ENCODE assay signal across 27 cellular contexts in the genomic region with DNA sequence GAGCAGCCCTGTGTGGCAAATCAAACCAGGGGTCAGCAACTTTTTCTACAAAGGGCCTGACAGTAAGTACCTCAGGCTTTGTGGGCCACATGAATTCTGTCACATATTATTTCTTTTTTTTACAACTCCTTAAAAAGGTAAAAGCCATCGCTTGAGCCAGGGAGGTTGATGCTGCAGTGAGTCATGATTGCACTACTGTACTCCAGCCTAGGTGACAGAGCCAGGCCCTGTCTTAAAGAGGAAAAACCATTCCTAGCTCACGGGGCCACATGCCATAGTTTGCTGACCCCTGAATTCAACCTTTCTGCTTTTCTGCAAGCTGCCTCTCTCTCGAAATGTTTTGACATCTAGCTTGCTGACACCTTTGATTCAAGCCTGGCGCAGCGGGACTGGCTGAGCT. TPM values are rescaled to one million over a fixed set of nuclear protein-coding genes. Genes with fewer than 3 reads are reported as not detected.
DNase-seq lines count a peak whose midpoint lies in the region; ATAC-seq, FAIRE-seq and TF ChIP-seq lines count a peak whose summit lies in the region.
"Had no signal": no experiment of that assay in that cellular context is flagged by ENCODE, and none has a peak within 500 bp of the region (broad histone marks: within the 10 kb centered on the region; RNA-seq: fewer than 3 reads in every experiment).

No MANE protein-coding gene starts in this region.

- H3K4me1 Mint-ChIP-seq in GM23338: peaks cover 37% of the 10 kb centered on the region
- peaks cover 11% of the 10 kb centered on the region for H3K4me1 Mint-ChIP-seq in astrocyte (ENCODE audit: low read depth, unreplicated experiment)
- H3K4me1 Mint-ChIP-seq in T-cell: no peaks in the 10 kb centered on the region
- H3K4me1 Mint-ChIP-seq: CD4-positive, alpha-beta memory T cell; stimulated activated naive CD8-positive, alpha-beta T cell treated with anti-CD3 and anti-CD28 coated beads, Interleukin-15, amount 100 ng/mL, for 72 hours had no signal

- H3K36me3 ChIP-seq in GM23338 (ENCODE audit: insufficient read depth) (no peaks in the 10 kb centered on the region), astrocyte (ENCODE audit: insufficient read depth, low read length) (peaks cover 50% of the 10 kb centered on the region), left ventricle myocardium inferior (peaks cover 69% of the 10 kb centered on the region), sigmoid colon (peaks cover 0 to 49% (median 2%) of the 10 kb centered on the region in 4 donors), HepG2 (replicated peaks in 1 of 2; ENCODE audit: control insufficient read depth in 1 of 2, insufficient read depth in 2 of 2, low read length in 2 of 2) (peaks cover 3 to 16% of the 10 kb centered on the region in 2 experiments; a peak in 3 of 5 replicates)
- H3K36me3 ChIP-seq: colonic mucosa had no signal

- no peaks in the 10 kb centered on the region for H3K9me2 ChIP-seq in GM23338 (ENCODE audit: insufficient read depth)

- H3K9me3 Mint-ChIP-seq in GM23338 (no peaks in the 10 kb centered on the region), astrocyte (ENCODE audit: unreplicated experiment) (no peaks in the 10 kb centered on the region), T-cell (no peaks in the 10 kb centered on the region)
- H3K9me3 Mint-ChIP-seq: activated naive CD4-positive, alpha-beta T cell treated with anti-CD3 and anti-CD28 coated beads for 36 hours; activated T-helper 1 cell treated with anti-CD3 and anti-CD28 coated beads, Interleukin-12 subunit alpha, Interleukin-12 subunit beta, Interleukin-2, Interleukin-4 antibody, amounts not matched to agents 30 ng/mL and 10 ng/mL and 1 ng/mL, durations not matched to agents 14 hours and 24 hours and 36 hours; effector memory CD8-positive, alpha-beta T cell; IgD-negative memory B cell; natural killer cell treated with Interleukin-12 subunit alpha and Interleukin-12 subunit beta and Interleukin-15 and Interleukin-18, amount 100 ng/mL, for 72 hours; stimulated activated naive CD8-positive, alpha-beta T cell treated with anti-CD3 and anti-CD28 coated beads, Interleukin-15, amount 100 ng/mL, for 72 hours had no signal

- no peaks in the 10 kb centered on the region for H3F3A ChIP-seq in GM23338 (replicated peaks; ENCODE audit: low read depth)

- H3K4me3 Mint-ChIP-seq in GM23338 (no peak overlapping the region), astrocyte (ENCODE audit: unreplicated experiment) (no peak overlapping the region), T-cell (no peak overlapping the region)
- H3K4me3 Mint-ChIP-seq: activated naive CD4-positive, alpha-beta T cell treated with anti-CD3 and anti-CD28 coated beads for 36 hours; activated T-helper 1 cell treated with anti-CD3 and anti-CD28 coated beads, Interleukin-12 subunit alpha, Interleukin-12 subunit beta, Interleukin-2, Interleukin-4 antibody, amounts not matched to agents 30 ng/mL and 10 ng/mL and 1 ng/mL, durations not matched to agents 14 hours and 24 hours and 36 hours; CD4-positive, alpha-beta memory T cell; effector memory CD8-positive, alpha-beta T cell; IgD-negative memory B cell; natural killer cell treated with Interleukin-12 subunit alpha and Interleukin-12 subunit beta and Interleukin-15 and Interleukin-18, amount 100 ng/mL, for 72 hours; stimulated activated naive CD8-positive, alpha-beta T cell treated with anti-CD3 and anti-CD28 coated beads, Interleukin-15, amount 100 ng/mL, for 72 hours had no signal

- H3K79me2 ChIP-seq in GM23338 (replicated peaks; ENCODE audit: insufficient read depth) (no peaks in the 10 kb centered on the region), astrocyte (ENCODE audit: insufficient read depth, low read length) (peaks cover 57% of the 10 kb centered on the region), HepG2 (ENCODE audit: insufficient read depth, low read length) (no peaks in the 10 kb centered on the region)

- 92 to 95% methylated on average over 5 of the region's 5 CpGs for WGBS in sigmoid colon, 2 donors
- WGBS in HepG2 (ENCODE audit: low lambda C conversion rate): 93% methylated on average over 5 of the region's 5 CpGs

- H3K36me3 Mint-ChIP-seq in GM23338 (ENCODE audit: low read depth) (peaks cover 16% of the 10 kb centered on the region), astrocyte (ENCODE audit: low read depth, unreplicated experiment) (peaks cover 31% of the 10 kb centered on the region), T-cell (peaks cover 41% of the 10 kb centered on the region)
- H3K36me3 Mint-ChIP-seq: natural killer cell treated with Interleukin-12 subunit alpha and Interleukin-12 subunit beta and Interleukin-15 and Interleukin-18, amount 100 ng/mL, for 72 hours had no signal

- H2AFZ ChIP-seq in GM23338 (no peak overlapping the region), astrocyte (ENCODE audit: low read depth, low read length) (no peak overlapping the region), HepG2 (ENCODE audit: low read length) (no peak overlapping the region)

- CTCF ChIA-PET in HepG2 (lab: Yijun Ruan, JAX; ENCODE audit: low intra/inter-chr PET ratio, low total read pairs) (no interaction called here), T-cell (lab: Charles Lee) (interaction anchor here in 1 of 2 donors (0.6 kb wide), 1 partner anchor 90 kb away, joined by 7 read pairs; no protein-coding TSS in a partner anchor)

- ATAC-seq in GM23338: no peak
- no peak for ATAC-seq in HepG2
- no peak for ATAC-seq in HG03280 (IDR thresholded peaks at IDR 0.05; ENCODE audit: unreplicated experiment)
- ATAC-seq in T-cell (replicated peaks in 1 of 4): no peak
- ATAC-seq: effector memory CD8-positive, alpha-beta T cell; GM12878; natural killer cell treated with Interleukin-12 subunit alpha and Interleukin-12 subunit beta and Interleukin-15 and Interleukin-18, amount 100 ng/mL, for 72 hours; sciatic nerve; stimulated activated naive CD8-positive, alpha-beta T cell treated with anti-CD3 and anti-CD28 coated beads, Interleukin-15, amount 100 ng/mL, for 72 hours had no signal

- H4K20me1 ChIP-seq in GM23338 (replicated peaks; ENCODE audit: insufficient read depth) (no peaks in the 10 kb centered on the region), astrocyte (ENCODE audit: insufficient read depth, low read length) (peaks cover 85% of the 10 kb centered on the region), HepG2 (ENCODE audit: insufficient read depth, low read length) (no peaks in the 10 kb centered on the region)

- in situ Hi-C loops in HepG2 (cut with HindIII; ENCODE audit: extremely low pct_ligation_motif_present, low pct_unique_long_range_greater_than_20kb): no loop called here

- no peak for TF ChIP-seq EP300 in sigmoid colon (IDR thresholded peaks at IDR 0.05)
- TF ChIP-seq EP300 in HepG2 (IDR thresholded peaks at IDR 0.05; ENCODE audit: low read depth in 2 of 2, low read length in 2 of 2): no peak
- TF ChIP-seq EP300 in HepG2 (CRISPR knock-in tag; IDR thresholded peaks at IDR 0.05; ENCODE audit: borderline replicate concordance): no peak

- no peak for TF ChIP-seq RAD21 in HepG2 (CRISPR knock-in tag; IDR thresholded peaks at IDR 0.05)

- H3K27me3 ChIP-seq in GM23338 (ENCODE audit: insufficient read depth): no peaks in the 10 kb centered on the region
- no peaks in the 10 kb centered on the region for H3K27me3 ChIP-seq in astrocyte (ENCODE audit: insufficient read depth, low read length)
- no peaks in the 10 kb centered on the region for H3K27me3 ChIP-seq in left ventricle myocardium inferior (ENCODE audit: low read depth)
- H3K27me3 ChIP-seq in sigmoid colon: no peaks in the 10 kb centered on the region
- no peaks in the 10 kb centered on the region for H3K27me3 ChIP-seq in HepG2 (ENCODE audit: control insufficient read depth in 1 of 2, insufficient read depth in 2 of 2, low read length in 2 of 2)
- H3K27me3 ChIP-seq: adrenal gland, colonic mucosa, upper lobe of left lung had no signal

- H3K4me2 ChIP-seq in GM23338: no peak overlapping the region
- H3K4me2 ChIP-seq in astrocyte (ENCODE audit: low read length): no peak overlapping the region
- no peak overlapping the region for H3K4me2 ChIP-seq in HepG2 (ENCODE audit: low read depth, low read length)

- H3K4me3 ChIP-seq in GM23338 (no peak overlapping the region), astrocyte (ENCODE audit: insufficient read depth, low read depth, low read length) (no peak overlapping the region), left ventricle myocardium inferior (no peak overlapping the region), sigmoid colon (no peak overlapping the region), HepG2 (replicated peaks in 1 of 3; ENCODE audit: insufficient read depth in 1 of 3, low read depth in 2 of 3, low read length in 3 of 3) (no peak overlapping the region)
- H3K4me3 ChIP-seq: adrenal gland, colonic mucosa, GM12878, upper lobe of left lung had no signal

- H3K27me3 Mint-ChIP-seq in GM23338 (ENCODE audit: insufficient read depth, low read depth, poor library complexity) (peaks cover 7% of the 10 kb centered on the region), astrocyte (ENCODE audit: low read depth, unreplicated experiment) (no peaks in the 10 kb centered on the region), T-cell (no peaks in the 10 kb centered on the region)
- H3K27me3 Mint-ChIP-seq: CD4-positive, alpha-beta memory T cell; effector memory CD8-positive, alpha-beta T cell; IgD-negative memory B cell; natural killer cell treated with Interleukin-12 subunit alpha and Interleukin-12 subunit beta and Interleukin-15 and Interleukin-18, amount 100 ng/mL, for 72 hours; stimulated activated naive CD8-positive, alpha-beta T cell treated with anti-CD3 and anti-CD28 coated beads, Interleukin-15, amount 100 ng/mL, for 72 hours had no signal

- POLR2A ChIA-PET in HepG2 (lab: Yijun Ruan, JAX): no interaction called here
- POLR2A ChIA-PET in T-cell (lab: Charles Lee): interaction anchor here in 1 of 2 donors (0.5 kb wide), 1 partner anchor 88 kb away, joined by 4 read pairs; no protein-coding TSS in a partner anchor

- H3K27ac Mint-ChIP-seq in GM23338 (peak overlapping the region; percentile 72; the same call in 1 of the 2 replicates), astrocyte (ENCODE audit: unreplicated experiment) (peak overlapping the region; percentile 53), T-cell (no peak overlapping the region)
- H3K27ac Mint-ChIP-seq: activated naive CD4-positive, alpha-beta T cell treated with anti-CD3 and anti-CD28 coated beads for 36 hours; activated T-helper 1 cell treated with anti-CD3 and anti-CD28 coated beads, Interleukin-12 subunit alpha, Interleukin-12 subunit beta, Interleukin-2, Interleukin-4 antibody, amounts not matched to agents 30 ng/mL and 10 ng/mL and 1 ng/mL, durations not matched to agents 14 hours and 24 hours and 36 hours; CD4-positive, alpha-beta memory T cell; effector memory CD8-positive, alpha-beta T cell; IgD-negative memory B cell; natural killer cell treated with Interleukin-12 subunit alpha and Interleukin-12 subunit beta and Interleukin-15 and Interleukin-18, amount 100 ng/mL, for 72 hours had no signal

- TF ChIP-seq POLR2A in sigmoid colon (IDR thresholded peaks at IDR 0.05) (no peak), HepG2 (IDR thresholded peaks at IDR 0.05; ENCODE audit: insufficient read depth in 1 of 2, low read depth in 2 of 2, low read length in 2 of 2) (no peak)

- TF ChIP-seq CTCF in GM23338 (conservative IDR thresholded peaks at IDR 0.05; ENCODE audit: low read depth in 2 of 2) (no peak), astrocyte (IDR thresholded peaks at IDR 0.05; ENCODE audit: insufficient read depth, low read depth, low read length) (no peak), left ventricle myocardium inferior (IDR thresholded peaks at IDR 0.05; ENCODE audit: borderline replicate concordance) (no peak), sigmoid colon (IDR thresholded peaks at IDR 0.05) (no peak), GM20000 (IDR thresholded peaks at IDR 0.05; ENCODE audit: extremely low read depth, missing control alignments) (no peak), HepG2 (CRISPR knock-in tag; IDR thresholded peaks at IDR 0.05) (no peak)

- H3K27ac ChIP-seq in GM23338 (ENCODE audit: low read depth) (no peak overlapping the region), astrocyte (ENCODE audit: low read depth, low read length) (no peak overlapping the region), left ventricle myocardium inferior (replicated peaks) (peak overlapping the region; percentile 86), sigmoid colon (peak overlapping the region; percentile 75 to 82 (median 79)), HepG2 (ENCODE audit: extremely low read length, insufficient read depth, low read length) (no peak overlapping the region)
- H3K27ac ChIP-seq: adrenal gland, colonic mucosa had no signal

- H3K9ac ChIP-seq in astrocyte (ENCODE audit: low read length): no peak overlapping the region
- H3K9ac ChIP-seq in HepG2 (ENCODE audit: insufficient read depth, low read depth, low read length): no peak overlapping the region

- no TSS peak for BruUV-seq in HepG2 (replicated peaks; lab: Mats Ljungman, UMichigan)

- DNase-seq in GM23338 (ENCODE audit: low spot score) (no peak), astrocyte (ENCODE audit: low read depth) (no peak), left ventricle myocardium inferior (no peak), sigmoid colon (no peak), GM20000 (ENCODE audit: low spot score) (no peak), HepG2 (ENCODE audit: low spot score) (no peak), T-cell (no peak)
- DNase-seq: activated CD4-positive, CD25-positive, alpha-beta regulatory T cell; activated naive CD4-positive, alpha-beta T cell treated with anti-CD3 and anti-CD28 coated beads for 36 hours; adrenal gland; CD4-positive, alpha-beta memory T cell; colonic mucosa; effector memory CD8-positive, alpha-beta T cell; islet precursor cell; NCI-H1105; NCI-H1930; NCI-H524 treated with DMSO at 0.1 percent for 48 hours; stimulated activated naive CD8-positive, alpha-beta T cell treated with anti-CD3 and anti-CD28 coated beads, Interleukin-15, amount 100 ng/mL, for 72 hours; T-helper 1 cell; upper lobe of left lung had no signal

- FAIRE-seq in astrocyte (lab: Jason Lieb, UNC): no peak
- FAIRE-seq in HepG2 (lab: Jason Lieb, UNC): no peak
- FAIRE-seq: GM12878, RCC 7860 had no signal

- H3K4me1 ChIP-seq in GM23338 (ENCODE audit: insufficient read depth) (peaks cover 10% of the 10 kb centered on the region; the same call in 1 of the 2 replicates), astrocyte (ENCODE audit: insufficient read depth, low read length) (peaks cover 3% of the 10 kb centered on the region), left ventricle myocardium inferior (peaks cover 89% of the 10 kb centered on the region), sigmoid colon (peaks cover 0 to 66% (median 52%) of the 10 kb centered on the region in 4 donors), HepG2 (ENCODE audit: insufficient read depth, low read length) (peaks cover 7% of the 10 kb centered on the region; the same call in 1 of the 2 replicates)
- H3K4me1 ChIP-seq: adrenal gland, colonic mucosa had no signal

- H3K9me3 ChIP-seq in astrocyte (ENCODE audit: insufficient read depth, low read depth, low read length) (no peaks in the 10 kb centered on the region), left ventricle myocardium inferior (replicated peaks) (no peaks in the 10 kb centered on the region), sigmoid colon (no peaks in the 10 kb centered on the region), HepG2 (ENCODE audit: low read length) (no peaks in the 10 kb centered on the region)
- H3K9me3 ChIP-seq: adrenal gland, colonic mucosa, upper lobe of left lung had no signal

- intact Hi-C loops in left ventricle myocardium inferior (cut with micrococcal nuclease): no loop called here
- intact Hi-C loops in sigmoid colon (cut with DNase I): no loop called here
- intact Hi-C loops in HepG2 (cut with micrococcal nuclease; ENCODE audit: unreplicated experiment): no loop called here

RNA-seq across cellular contexts. Expression of gene CORO1C, which starts 55.1 kb away (rescaled TPM):
- 78.2 and 89.5 TPM in 2 replicates for total RNA-seq in GM23338 (2014; rRNA removed; shearing (Covaris generic))
- polyA plus RNA-seq in GM23338 (2016; fragmentation: Nextera tagmentation; extraction: Ambion mirVana): 53.3 and 59.2 TPM in 2 replicates
- 364 and 391 TPM in 2 replicates for total RNA-seq in astrocyte
- total RNA-seq in left ventricle myocardium inferior: 59.6 TPM
- 100 to 1,000 TPM; 247 to 569 (median 360) TPM for total RNA-seq in sigmoid colon
- 10 to 100 TPM; 38.4 to 50.2 (median 49.2) TPM for polyA plus RNA-seq in sigmoid colon
- total RNA-seq in HepG2 (2016; rRNA removed; fragmentation: Illumina TruSeq; extraction: Trizol): 73.7 and 128 TPM in 2 replicates
- total RNA-seq in HepG2 (2016; cell fraction: cytosol; rRNA removed; fragmentation: Illumina TruSeq; extraction: Trizol; ENCODE audit: low read depth): 21.0 and 28.0 TPM in 2 replicates
- 70.7 and 135 TPM in 2 replicates for total RNA-seq in HepG2 (2016; cell fraction: insoluble cytoplasmic fraction; rRNA removed; fragmentation: Illumina TruSeq; extraction: Trizol)
- 29.9 and 30.4 TPM in 2 replicates for total RNA-seq in HepG2 (2016; cell fraction: membrane; rRNA removed; fragmentation: Illumina TruSeq; extraction: Trizol)
- 66.4 and 67.4 TPM in 2 replicates for total RNA-seq in HepG2 (2016; cell fraction: nucleus; rRNA removed; fragmentation: Illumina TruSeq; extraction: Trizol)
- 116 and 131 TPM in 2 replicates for polyA plus RNA-seq in HepG2 (2011; rRNA removed)
- 95.2 and 104 TPM in 2 replicates for polyA plus RNA-seq in HepG2 (2011; cell fraction: cytosol; rRNA removed)
- polyA plus RNA-seq in HepG2 (2011; cell fraction: nucleus; rRNA removed): 66.8 and 86.4 TPM in 2 replicates
- 68.8 and 74.2 TPM in 2 replicates for polyA plus RNA-seq in HepG2 (2012)
- polyA plus RNA-seq in HepG2 (2016; cell fraction: cytosol; fragmentation: Illumina TruSeq; extraction: Trizol; ENCODE audit: low read depth): 5.3 and 6.6 TPM in 2 replicates
- polyA plus RNA-seq in HepG2 (2016; cell fraction: insoluble cytoplasmic fraction; fragmentation: Illumina TruSeq; extraction: Trizol; ENCODE audit: low read depth): 202 and 219 TPM in 2 replicates
- polyA plus RNA-seq in HepG2 (2016; cell fraction: membrane; fragmentation: Illumina TruSeq; extraction: Trizol; ENCODE audit: low read depth): 17.3 and 18.7 TPM in 2 replicates
- 93.1 and 94.0 TPM in 2 replicates for polyA plus RNA-seq in HepG2 (2016; cell fraction: nucleus; fragmentation: Illumina TruSeq; extraction: Trizol; ENCODE audit: insufficient read depth, low read depth)
- polyA minus RNA-seq in HepG2 (2011; rRNA and poly(A)+ RNA removed; ENCODE audit: low replicate concordance): 321 and 493 TPM in 2 replicates
- 108 and 148 TPM in 2 replicates for polyA minus RNA-seq in HepG2 (2011; cell fraction: cytosol; rRNA and poly(A)+ RNA removed)
- polyA minus RNA-seq in HepG2 (2011; cell fraction: nucleus; rRNA and poly(A)+ RNA removed): 132 and 144 TPM in 2 replicates
- total RNA-seq in T-cell: 10 to 100 TPM in 1 of 5 donors, 1 to 10 TPM in 4; 7.4 to 11.4 (median 8.7) TPM

Comparison
In these comparisons a context has a peak if more than half of its experiments do, and no peak if none do; other contexts are left out.
1. H3K27ac ChIP-seq: peak in left ventricle myocardium inferior (single experiment) and sigmoid colon (4 of 4); none in GM23338 (single experiment), astrocyte (single experiment) and HepG2 (single experiment).
2. H3K27ac Mint-ChIP-seq: peak in GM23338 (single experiment) and astrocyte (single experiment); none in T-cell (0 of 2).